ENCODE assay signal across 8 cellular contexts in genomic region chr2:242088471-242089212, GRCh38.
DNase-seq lines count a peak whose midpoint lies in the region; ATAC-seq and TF ChIP-seq lines count a peak whose summit lies in the region.

No MANE protein-coding gene starts in this region.

- H3K9me3 Mint-ChIP-seq in activated naive CD4-positive, alpha-beta T cell treated with anti-CD3 and anti-CD28 coated beads, Interleukin-2, amount 50 U/mL, for 72 hours = no peaks in the 10 kb centered on the region

- H3K9me3 ChIP-seq in parathyroid adenoma (ENCODE audit: control insufficient read depth, low read length) (no peaks in the 10 kb centered on the region), tibial nerve (no peaks in the 10 kb centered on the region)

- H3K27me3 ChIP-seq in parathyroid adenoma (ENCODE audit: control insufficient read depth, insufficient read depth, low read length) (no peaks in the 10 kb centered on the region), tibial nerve (no peaks in the 10 kb centered on the region)

- peak; percentile 65 for TF ChIP-seq POLR2A in GM10847 (IDR thresholded peaks at IDR 0.05; ENCODE audit: extremely low read depth, insufficient read length)
- TF ChIP-seq POLR2A in tibial nerve (IDR thresholded peaks at IDR 0.05) = peak; percentile 52 to 72

- peak overlapping the region; percentile 67 for H3K4me2 ChIP-seq in parathyroid adenoma (ENCODE audit: low read length)

- peak overlapping the region; percentile 85 to 93 for H3K27ac Mint-ChIP-seq in activated naive CD4-positive, alpha-beta T cell treated with anti-CD3 and anti-CD28 coated beads, Interleukin-2, amount 50 U/mL, for 72 hours

- intact Hi-C loops in Right ventricle myocardium superior (cut with DNase I) = no loop called here

- H3K36me3 ChIP-seq in parathyroid adenoma (ENCODE audit: control insufficient read depth, insufficient read depth, low read length) (no peaks in the 10 kb centered on the region), tibial nerve (no peaks in the 10 kb centered on the region)

- H3K4me1 ChIP-seq in parathyroid adenoma (peaks cover 5% of the 10 kb centered on the region), tibial nerve (peaks cover 0 to 42% (median 0%) of the 10 kb centered on the region in 4 donors)

- no peak for TF ChIP-seq CTCF in parathyroid adenoma (IDR thresholded peaks at IDR 0.05)
- TF ChIP-seq CTCF in tibial nerve (IDR thresholded peaks at IDR 0.05) = no peak

- WGBS in tibial nerve, 2 donors = 1% methylated on average over 32 of the region's 103 CpGs; no CpG with 5 or more reads in 1 of the 2 donors

- peaks cover 4% of the 10 kb centered on the region for H3K79me2 ChIP-seq in parathyroid adenoma

- TF ChIP-seq EP300 in tibial nerve (IDR thresholded peaks at IDR 0.05) = no peak

- H2AFZ ChIP-seq in parathyroid adenoma = peak overlapping the region; percentile 95

- H3K27ac ChIP-seq in parathyroid adenoma (no peak overlapping the region), tibial nerve (peak overlapping the region; percentile 66 to 89 (median 82))

- H3K36me3 Mint-ChIP-seq in activated naive CD4-positive, alpha-beta T cell treated with anti-CD3 and anti-CD28 coated beads, Interleukin-2, amount 50 U/mL, for 72 hours = no peaks in the 10 kb centered on the region

- peak; percentile 73 for DNase-seq in NCI-H1092 (lab: John Stamatoyannopoulos, UW)
- peak; percentile 94 for DNase-seq in activated naive CD4-positive, alpha-beta T cell treated with anti-CD3 and anti-CD28 coated beads, Interleukin-2, amount 50 U/mL, for 72 hours (ENCODE audit: low spot score in 2 of 2)
- peak; percentile 96 for DNase-seq in Right ventricle myocardium superior
- peak; percentile 81 to 85 for DNase-seq in tibial nerve (ENCODE audit: low spot score in 2 of 2)

- ATAC-seq in HG02610 (IDR thresholded peaks at IDR 0.05; ENCODE audit: unreplicated experiment) (peak; percentile 84), SK-N-SH treated with all-trans-retinoic acid at 6 μM for 48 hours (peak; percentile 97), Right ventricle myocardium superior (ENCODE audit: poor library complexity) (peak; percentile 88)
- ATAC-seq in activated naive CD4-positive, alpha-beta T cell treated with anti-CD3 and anti-CD28 coated beads, Interleukin-2, amount 50 U/mL, for 72 hours = peak; percentile 84 to 90

- H3K9ac ChIP-seq in parathyroid adenoma = peak overlapping the region; percentile 37

- H3K4me3 ChIP-seq in parathyroid adenoma (ENCODE audit: low read depth, low read length) (peak overlapping the region; percentile 75), tibial nerve (peak overlapping the region; percentile 69 to 99 (median 90))

TF ChIP-seq in SK-N-SH treated with all-trans-retinoic acid at 6 μM for 48 hours, 23 proteins besides CTCF, POLR2A, EP300 and RAD21 (continues in another document):
- no peak for TF ChIP-seq RARB (CRISPR knock-in tag; IDR thresholded peaks at IDR 0.05)
- no peak for TF ChIP-seq CSDC2 (CRISPR knock-in tag; IDR thresholded peaks at IDR 0.05)
- no peak for TF ChIP-seq CSRNP3 (CRISPR knock-in tag; IDR thresholded peaks at IDR 0.05)
- TF ChIP-seq, protein P1, sequence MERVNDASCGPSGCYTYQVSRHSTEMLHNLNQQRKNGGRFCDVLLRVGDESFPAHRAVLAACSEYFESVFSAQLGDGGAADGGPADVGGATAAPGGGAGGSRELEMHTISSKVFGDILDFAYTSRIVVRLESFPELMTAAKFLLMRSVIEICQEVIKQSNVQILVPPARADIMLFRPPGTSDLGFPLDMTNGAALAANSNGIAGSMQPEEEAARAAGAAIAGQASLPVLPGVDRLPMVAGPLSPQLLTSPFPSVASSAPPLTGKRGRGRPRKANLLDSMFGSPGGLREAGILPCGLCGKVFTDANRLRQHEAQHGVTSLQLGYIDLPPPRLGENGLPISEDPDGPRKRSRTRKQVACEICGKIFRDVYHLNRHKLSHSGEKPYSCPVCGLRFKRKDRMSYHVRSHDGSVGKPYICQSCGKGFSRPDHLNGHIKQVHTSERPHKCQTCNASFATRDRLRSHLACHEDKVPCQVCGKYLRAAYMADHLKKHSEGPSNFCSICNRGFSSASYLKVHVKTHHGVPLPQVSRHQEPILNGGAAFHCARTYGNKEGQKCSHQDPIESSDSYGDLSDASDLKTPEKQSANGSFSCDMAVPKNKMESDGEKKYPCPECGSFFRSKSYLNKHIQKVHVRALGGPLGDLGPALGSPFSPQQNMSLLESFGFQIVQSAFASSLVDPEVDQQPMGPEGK (CRISPR knock-in tag; IDR thresholded peaks at IDR 0.05; ENCODE audit: borderline replicate concordance) = no peak
- no peak for TF ChIP-seq PPARA (CRISPR knock-in tag; IDR thresholded peaks at IDR 0.05; ENCODE audit: borderline replicate concordance)
- no peak for TF ChIP-seq ISL1 (CRISPR knock-in tag; IDR thresholded peaks at IDR 0.05)
- no peak for TF ChIP-seq ESRRG (CRISPR knock-in tag; IDR thresholded peaks at IDR 0.05)
- TF ChIP-seq ZNF565 (CRISPR knock-in tag; conservative IDR thresholded peaks at IDR 0.05; ENCODE audit: low read depth) = no peak
- no peak for TF ChIP-seq GLIS3 (CRISPR knock-in tag; IDR thresholded peaks at IDR 0.05)
- no peak for TF ChIP-seq ZC3H10 (CRISPR knock-in tag; IDR thresholded peaks at IDR 0.05)
- no peak for TF ChIP-seq BACH2 (CRISPR knock-in tag; IDR thresholded peaks at IDR 0.05; ENCODE audit: borderline replicate concordance)
- TF ChIP-seq, protein P2, sequence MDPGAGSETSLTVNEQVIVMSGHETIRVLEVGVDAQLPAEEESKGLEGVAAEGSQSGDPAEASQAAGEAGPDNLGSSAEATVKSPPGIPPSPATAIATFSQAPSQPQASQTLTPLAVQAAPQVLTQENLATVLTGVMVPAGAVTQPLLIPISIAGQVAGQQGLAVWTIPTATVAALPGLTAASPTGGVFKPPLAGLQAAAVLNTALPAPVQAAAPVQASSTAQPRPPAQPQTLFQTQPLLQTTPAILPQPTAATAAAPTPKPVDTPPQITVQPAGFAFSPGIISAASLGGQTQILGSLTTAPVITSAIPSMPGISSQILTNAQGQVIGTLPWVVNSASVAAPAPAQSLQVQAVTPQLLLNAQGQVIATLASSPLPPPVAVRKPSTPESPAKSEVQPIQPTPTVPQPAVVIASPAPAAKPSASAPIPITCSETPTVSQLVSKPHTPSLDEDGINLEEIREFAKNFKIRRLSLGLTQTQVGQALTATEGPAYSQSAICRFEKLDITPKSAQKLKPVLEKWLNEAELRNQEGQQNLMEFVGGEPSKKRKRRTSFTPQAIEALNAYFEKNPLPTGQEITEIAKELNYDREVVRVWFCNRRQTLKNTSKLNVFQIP (CRISPR knock-in tag; IDR thresholded peaks at IDR 0.05; ENCODE audit: borderline replicate concordance, low read depth) = no peak
- no peak for TF ChIP-seq OSR1 (CRISPR knock-in tag; IDR thresholded peaks at IDR 0.05)
- no peak for TF ChIP-seq TOX (CRISPR knock-in tag; IDR thresholded peaks at IDR 0.05; ENCODE audit: borderline replicate concordance)
- TF ChIP-seq, protein P3, sequence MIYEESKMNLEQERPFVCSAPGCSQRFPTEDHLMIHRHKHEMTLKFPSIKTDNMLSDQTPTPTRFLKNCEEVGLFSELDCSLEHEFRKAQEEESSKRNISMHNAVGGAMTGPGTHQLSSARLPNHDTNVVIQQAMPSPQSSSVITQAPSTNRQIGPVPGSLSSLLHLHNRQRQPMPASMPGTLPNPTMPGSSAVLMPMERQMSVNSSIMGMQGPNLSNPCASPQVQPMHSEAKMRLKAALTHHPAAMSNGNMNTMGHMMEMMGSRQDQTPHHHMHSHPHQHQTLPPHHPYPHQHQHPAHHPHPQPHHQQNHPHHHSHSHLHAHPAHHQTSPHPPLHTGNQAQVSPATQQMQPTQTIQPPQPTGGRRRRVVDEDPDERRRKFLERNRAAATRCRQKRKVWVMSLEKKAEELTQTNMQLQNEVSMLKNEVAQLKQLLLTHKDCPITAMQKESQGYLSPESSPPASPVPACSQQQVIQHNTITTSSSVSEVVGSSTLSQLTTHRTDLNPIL (CRISPR knock-in tag; IDR thresholded peaks at IDR 0.05; ENCODE audit: low read depth) = no peak
- no peak for TF ChIP-seq ZFP3 (CRISPR knock-in tag; IDR thresholded peaks at IDR 0.05)
- TF ChIP-seq ZFP30 (CRISPR knock-in tag; IDR thresholded peaks at IDR 0.05) = no peak
- no peak for TF ChIP-seq TSHZ2 (CRISPR knock-in tag; IDR thresholded peaks at IDR 0.05)
